In genomic region chr12:38279756-38280155, GRCh38 we compare ENCODE assay signal across 16 cellular contexts. TPM values are rescaled to one million over a fixed set of nuclear protein-coding genes. Genes with fewer than 3 reads are reported as not detected.
DNase-seq lines count a peak whose midpoint lies in the region; ATAC-seq, FAIRE-seq and TF ChIP-seq lines count a peak whose summit lies in the region.
"Had no signal": no experiment of that assay in that cellular context is flagged by ENCODE, and none has a peak within 500 bp of the region (broad histone marks: within the 10 kb centered on the region; RNA-seq: fewer than 3 reads in every experiment).

No MANE protein-coding gene starts in this region.

- H3K36me3 ChIP-seq in mammary epithelial cell (ENCODE audit: insufficient read depth, low read length), result no peaks in the 10 kb centered on the region
- H3K36me3 ChIP-seq in keratinocyte (ENCODE audit: control insufficient read depth in 2 of 2, extremely low read depth in 1 of 2, insufficient read depth in 2 of 2, low read length in 2 of 2), result no peaks in the 10 kb centered on the region
- H3K36me3 ChIP-seq in gastroesophageal sphincter, result no peaks in the 10 kb centered on the region

- in situ Hi-C loops in mammary epithelial cell (cut with MboI; ENCODE audit: low sequenced_read_pairs in 2 of 2), result loop anchor here in 1 of 2 donors (25.0 kb wide), 1 partner anchor 92 kb away; no protein-coding TSS in a partner anchor

- dilution Hi-C loops in mammary epithelial cell (cut with HindIII; ENCODE audit: low sequenced_read_pairs), result no loop called here
- dilution Hi-C loops in keratinocyte (cut with MboI; ENCODE audit: extremely low pct_ligation_motif_present, low sequenced_read_pairs), result no loop called here

- H3K27me3 ChIP-seq in mammary epithelial cell (ENCODE audit: insufficient read depth, low read length), result no peaks in the 10 kb centered on the region
- H3K27me3 ChIP-seq in keratinocyte (ENCODE audit: control insufficient read depth, extremely low read depth, insufficient read depth, low read length), result no peaks in the 10 kb centered on the region
- H3K27me3 ChIP-seq in gastroesophageal sphincter, result no peaks in the 10 kb centered on the region

- no peaks in the 10 kb centered on the region for H4K20me1 ChIP-seq in mammary epithelial cell (ENCODE audit: insufficient read depth, low read length)
- no peaks in the 10 kb centered on the region for H4K20me1 ChIP-seq in keratinocyte (ENCODE audit: control insufficient read depth, extremely low read depth, insufficient read depth, low read length)

- no peak overlapping the region for H3K4me3 Mint-ChIP-seq in stimulated activated naive CD8-positive, alpha-beta T cell treated with anti-CD3 and anti-CD28 coated beads, Interleukin-15, amount 100 ng/mL, for 72 hours
- H3K4me3 Mint-ChIP-seq: CD14-positive monocyte; CD8-positive, alpha-beta T cell; HFFc6; IgD-negative memory B cell had no signal

- no peak for TF ChIP-seq EP300 in gastroesophageal sphincter (IDR thresholded peaks at IDR 0.05)

- H3K4me1 ChIP-seq in mammary epithelial cell (ENCODE audit: insufficient read depth, low read length) (peaks cover 24% of the 10 kb centered on the region), keratinocyte (ENCODE audit: control insufficient read depth, extremely low read depth, insufficient read depth, low read length) (peaks cover 13% of the 10 kb centered on the region), gastroesophageal sphincter (no peaks in the 10 kb centered on the region)
- H3K4me1 ChIP-seq: A549, Caco-2 had no signal

- CTCF ChIA-PET in mammary epithelial cell (lab: Charles Lee; ENCODE audit: low non-redundant PET), result no interaction called here

- ATAC-seq in stimulated activated naive CD8-positive, alpha-beta T cell treated with anti-CD3 and anti-CD28 coated beads, Interleukin-15, amount 100 ng/mL, for 72 hours, result no peak
- ATAC-seq in gastroesophageal sphincter, result no peak
- ATAC-seq: A549; CD8-positive, alpha-beta T cell had no signal

- H3K27ac ChIP-seq in mammary epithelial cell (ENCODE audit: insufficient read depth, low read depth, low read length) (no peak overlapping the region), keratinocyte (ENCODE audit: control insufficient read depth, insufficient read depth, low read length) (no peak overlapping the region), gastroesophageal sphincter (no peak overlapping the region)
- H3K27ac ChIP-seq: A549 had no signal

- no peak overlapping the region for H3K27ac Mint-ChIP-seq in stimulated activated naive CD8-positive, alpha-beta T cell treated with anti-CD3 and anti-CD28 coated beads, Interleukin-15, amount 100 ng/mL, for 72 hours
- H3K27ac Mint-ChIP-seq: CD14-positive monocyte; CD8-positive, alpha-beta T cell; HFFc6; IgD-negative memory B cell had no signal

- H3K4me1 Mint-ChIP-seq in stimulated activated naive CD8-positive, alpha-beta T cell treated with anti-CD3 and anti-CD28 coated beads, Interleukin-15, amount 100 ng/mL, for 72 hours, result no peaks in the 10 kb centered on the region
- H3K4me1 Mint-ChIP-seq: CD14-positive monocyte, IgD-negative memory B cell had no signal

- FAIRE-seq in keratinocyte (lab: Jason Lieb, UNC), result peak; percentile 5
- FAIRE-seq: A549 had no signal

- no peaks in the 10 kb centered on the region for H3K9me3 Mint-ChIP-seq in stimulated activated naive CD8-positive, alpha-beta T cell treated with anti-CD3 and anti-CD28 coated beads, Interleukin-15, amount 100 ng/mL, for 72 hours

- no peak overlapping the region for H3K4me2 ChIP-seq in mammary epithelial cell (ENCODE audit: insufficient read depth, low read depth, low read length)
- H3K4me2 ChIP-seq in keratinocyte (ENCODE audit: control insufficient read depth, extremely low read depth, insufficient read depth, low read depth, low read length), result no peak overlapping the region
- H3K4me2 ChIP-seq: A549 had no signal

- H2AFZ ChIP-seq in mammary epithelial cell (ENCODE audit: low read depth, low read length), result peak overlapping the region; percentile 82
- H2AFZ ChIP-seq in keratinocyte (ENCODE audit: control insufficient read depth, low read length), result peak overlapping the region; percentile 65

- no TSS peak for BruUV-seq in mammary epithelial cell (replicated peaks; lab: Mats Ljungman, UMichigan)

- H3K9ac ChIP-seq in mammary epithelial cell (ENCODE audit: insufficient read depth, low read length), result no peak overlapping the region
- no peak overlapping the region for H3K9ac ChIP-seq in keratinocyte (ENCODE audit: control insufficient read depth, extremely low read depth, insufficient read depth, low read length)

- DNase-seq in ELR (ENCODE audit: low read depth) (peak; percentile 45), NB4 (ENCODE audit: low read depth) (peak; percentile 4), mammary epithelial cell (peak; percentile 38), keratinocyte (ENCODE audit: low read depth, low spot score) (no peak), HuH-7.5 (ENCODE audit: low spot score) (no peak), NCI-H748 treated with DMSO at 0.1 percent for 48 hours (lab: John Stamatoyannopoulos, UW) (no peak)
- DNase-seq in stimulated activated naive CD8-positive, alpha-beta T cell treated with anti-CD3 and anti-CD28 coated beads, Interleukin-15, amount 100 ng/mL, for 72 hours, result no peak
- DNase-seq: Caco-2; CD8-positive, alpha-beta T cell; DMS53; HCEC 1CT; HFFc6 had no signal

- no peaks in the 10 kb centered on the region for H3K27me3 Mint-ChIP-seq in stimulated activated naive CD8-positive, alpha-beta T cell treated with anti-CD3 and anti-CD28 coated beads, Interleukin-15, amount 100 ng/mL, for 72 hours
- H3K27me3 Mint-ChIP-seq: IgD-negative memory B cell had no signal

- WGBS in mammary epithelial cell (ENCODE audit: low coverage, missing lambda C conversion rate), result 81% methylated on average over 2 of the region's 2 CpGs
- 30% methylated on average over 2 of the region's 2 CpGs for WGBS in gastroesophageal sphincter (ENCODE audit: low coverage in 1 of 2), 2 donors

- H3K9me3 ChIP-seq in mammary epithelial cell (replicated peaks; ENCODE audit: insufficient read depth, low read length) (no peaks in the 10 kb centered on the region), keratinocyte (ENCODE audit: control insufficient read depth, low read depth, low read length) (no peaks in the 10 kb centered on the region), gastroesophageal sphincter (no peaks in the 10 kb centered on the region)
- H3K9me3 ChIP-seq: A549, Caco-2 had no signal

- H3K79me2 ChIP-seq in mammary epithelial cell (ENCODE audit: insufficient read depth, low read length) (no peaks in the 10 kb centered on the region), keratinocyte (ENCODE audit: control insufficient read depth, insufficient read depth, low read length) (no peaks in the 10 kb centered on the region)

- intact Hi-C loops in mammary epithelial cell (cut with micrococcal nuclease), result loop anchor here (10.0 kb wide), 1 partner anchor 145 kb away; no protein-coding TSS in a partner anchor

- H3K9me1 ChIP-seq in keratinocyte (ENCODE audit: control insufficient read depth, extremely low read depth, insufficient read depth, low read length), result no peaks in the 10 kb centered on the region

- TF ChIP-seq CTCF in NB4 (IDR thresholded peaks at IDR 0.05; ENCODE audit: low read depth, low read length) (no peak), mammary epithelial cell (conservative IDR thresholded peaks at IDR 0.05 in 1 of 2, IDR thresholded peaks at IDR 0.05 in 1 of 2; ENCODE audit: extremely low read depth in 1 of 2, insufficient read depth in 1 of 2, low read depth in 1 of 2, low read length in 2 of 2) (no peak), keratinocyte (optimal IDR thresholded peaks at IDR 0.05 in 1 of 3, IDR thresholded peaks at IDR 0.05 in 1 of 3, conservative IDR thresholded peaks at IDR 0.05 in 1 of 3; ENCODE audit: extremely low read depth in 1 of 3, insufficient read depth in 2 of 3, low read length in 3 of 3) (no peak), gastroesophageal sphincter (IDR thresholded peaks at IDR 0.05) (no peak)

- H3K4me3 ChIP-seq in NB4 (ENCODE audit: low read depth, low read length), result no peak overlapping the region
- H3K4me3 ChIP-seq in mammary epithelial cell (replicated peaks in 1 of 3; ENCODE audit: insufficient read depth in 1 of 3, low read depth in 2 of 3, low read length in 3 of 3), result no peak overlapping the region
- no peak overlapping the region for H3K4me3 ChIP-seq in keratinocyte (ENCODE audit: control insufficient read depth in 2 of 3, extremely low read depth in 1 of 3, insufficient read depth in 2 of 3, low read depth in 1 of 3, low read length in 3 of 3)
- no peak overlapping the region for H3K4me3 ChIP-seq in gastroesophageal sphincter
- H3K4me3 ChIP-seq: A549 had no signal

- TF ChIP-seq POLR2A in NB4 (IDR thresholded peaks at IDR 0.05; ENCODE audit: extremely low read depth, insufficient read length) (no peak), gastroesophageal sphincter (IDR thresholded peaks at IDR 0.05) (no peak)

RNA-seq across cellular contexts. Expression of gene ALG10B, which starts 36.8 kb away (rescaled TPM):
- total RNA-seq in mammary epithelial cell (1 to 10 TPM; 7.7 to 8.5 TPM), gastroesophageal sphincter (1 to 10 TPM; 2.8 to 8.1 (median 3.5) TPM)
- polyA plus RNA-seq in mammary epithelial cell (9.3 TPM), keratinocyte (4.5 to 5.5 TPM (median 4.5 TPM) in 3 replicates)
- polyA minus RNA-seq in mammary epithelial cell (7.3 TPM), keratinocyte (9.6 to 16.0 TPM (median 12.0 TPM) in 3 replicates)
- 0.25 TPM for polyA plus RNA-seq in keratinocyte (2011; ENCODE audit: low read depth)
- 1.5 and 2.6 TPM in 2 replicates for polyA plus RNA-seq in keratinocyte (2011; cell fraction: cytosol; rRNA removed)
- 8.1 and 9.3 TPM in 2 replicates for polyA plus RNA-seq in keratinocyte (2011; cell fraction: nucleus; rRNA removed)
- polyA plus RNA-seq in keratinocyte (2012; ENCODE audit: low replicate concordance), result 2.0 and 3.6 TPM in 2 replicates
- polyA minus RNA-seq in keratinocyte (2011; cell fraction: cytosol; rRNA and poly(A)+ RNA removed), result 4.6 TPM
- 14.4 and 16.6 TPM in 2 replicates for polyA minus RNA-seq in keratinocyte (2011; cell fraction: nucleus; rRNA and poly(A)+ RNA removed)

Comparison
In these comparisons a context has a peak if more than half of its experiments do, and no peak if none do; other contexts are left out.
1. DNase-seq: peak in ELR (single experiment), NB4 (single experiment) and mammary epithelial cell (single experiment); none in keratinocyte (single experiment), stimulated activated naive CD8-positive, alpha-beta T cell treated with anti-CD3 and anti-CD28 coated beads, Interleukin-15, amount 100 ng/mL, for 72 hours (0 of 2), HuH-7.5 (single experiment) and NCI-H748 treated with DMSO at 0.1 percent for 48 hours (single experiment).